ENCODE assay signal across 17 cellular contexts in genomic region chr3:173008978-173009377, GRCh38.
A peak's percentile ranks its signal among the peaks of the same experiment; 100 is the strongest.
DNase-seq lines count a peak whose midpoint lies in the region; ATAC-seq, FAIRE-seq and TF ChIP-seq lines count a peak whose summit lies in the region.
"Had no signal": no experiment of that assay in that cellular context is flagged by ENCODE, and none has a peak within 500 bp of the region (broad histone marks: within the 10 kb centered on the region; RNA-seq: fewer than 3 reads in every experiment).

No MANE protein-coding gene starts in this region.

- H3K27me3 ChIP-seq in HepG2 (ENCODE audit: control insufficient read depth in 1 of 2, insufficient read depth in 2 of 2, low read length in 2 of 2) (peaks cover 0 to 4% of the 10 kb centered on the region in 2 experiments; a peak in 1 of 5 replicates), right lobe of liver (no peaks in the 10 kb centered on the region), K562 (ENCODE audit: control insufficient read depth in 2 of 2, insufficient read depth in 2 of 2, low read length in 2 of 2) (no peaks in the 10 kb centered on the region)
- H3K27me3 ChIP-seq: BLaER1 had no signal

- no peaks in the 10 kb centered on the region for H3K79me2 ChIP-seq in HepG2 (ENCODE audit: insufficient read depth, low read length)
- no peaks in the 10 kb centered on the region; the same call in 2 of the 3 replicates for H3K79me2 ChIP-seq in K562 (ENCODE audit: control insufficient read depth, insufficient read depth, low read length)

- H3K4me3 ChIP-seq in HepG2 (replicated peaks in 1 of 3; ENCODE audit: insufficient read depth in 1 of 3, low read depth in 2 of 3, low read length in 3 of 3) (peak overlapping the region in 1 of 3 experiments; percentile 60; a peak in 2 of 6 replicates), right lobe of liver (no peak overlapping the region), K562 (no peak overlapping the region), mucosa of descending colon (no peak overlapping the region)
- H3K4me3 ChIP-seq: A549, BLaER1, GM12878, GM23248 had no signal

- POLR2A ChIA-PET in HepG2 (lab: Yijun Ruan, JAX) = no interaction called here
- POLR2A ChIA-PET in K562 (lab: Yijun Ruan, JAX) = no interaction called here

- TF ChIP-seq POLR2A in HepG2 (IDR thresholded peaks at IDR 0.05; ENCODE audit: insufficient read depth in 1 of 2, low read depth in 2 of 2, low read length in 2 of 2) (no peak), right lobe of liver (IDR thresholded peaks at IDR 0.05) (no peak), K562 (conservative IDR thresholded peaks at IDR 0.05) (no peak)

- no peaks in the 10 kb centered on the region for H4K20me1 ChIP-seq in HepG2 (ENCODE audit: insufficient read depth, low read length)
- H4K20me1 ChIP-seq in K562 (replicated peaks; ENCODE audit: control insufficient read depth, insufficient read depth, low read length) = no peaks in the 10 kb centered on the region
- H4K20me1 ChIP-seq: BLaER1 had no signal

- peak; percentile 58 for DNase-seq in DMS53 (lab: John Stamatoyannopoulos, UW)
- no peak for DNase-seq in DMS53 treated with DMSO at 0.1 percent for 48 hours (lab: John Stamatoyannopoulos, UW; ENCODE audit: unreplicated experiment)
- no peak for DNase-seq in HepG2 (ENCODE audit: low spot score)
- DNase-seq in right lobe of liver = no peak
- DNase-seq in K562 (ENCODE audit: extremely low read depth in 1 of 4, low spot score in 3 of 4) = no peak
- DNase-seq in mucosa of descending colon = no peak
- no peak for DNase-seq in NCI-H748 (lab: John Stamatoyannopoulos, UW; ENCODE audit: unreplicated experiment)
- DNase-seq: CD4-positive, alpha-beta memory T cell; DND-41; EL; GM23248; H7 had no signal

- no peak for TF ChIP-seq EP300 in HepG2 (IDR thresholded peaks at IDR 0.05; ENCODE audit: low read depth in 2 of 2, low read length in 2 of 2)
- no peak for TF ChIP-seq EP300 in HepG2 (CRISPR knock-in tag; IDR thresholded peaks at IDR 0.05; ENCODE audit: borderline replicate concordance)
- no peak for TF ChIP-seq EP300 in K562 (IDR thresholded peaks at IDR 0.05; ENCODE audit: low read length)

- FAIRE-seq in HepG2 (lab: Jason Lieb, UNC) = no peak
- FAIRE-seq in K562 (lab: Jason Lieb, UNC) = no peak
- FAIRE-seq: A549, GM12878 had no signal

- no peak overlapping the region for H3K27ac ChIP-seq in HepG2 (ENCODE audit: extremely low read length, insufficient read depth, low read length)
- no peak overlapping the region for H3K27ac ChIP-seq in right lobe of liver
- H3K27ac ChIP-seq in K562 (ENCODE audit: extremely low read depth, low read depth, low read length) = peak overlapping the region; percentile 9; the same call in 2 of the 3 replicates
- H3K27ac ChIP-seq: 22Rv1, A549, BLaER1, GM23248 had no signal

- peak overlapping the region; percentile 62 for H3K4me2 ChIP-seq in HepG2 (ENCODE audit: low read depth, low read length)
- H3K4me2 ChIP-seq in K562 (ENCODE audit: insufficient read depth, low read length) = no peak overlapping the region
- H3K4me2 ChIP-seq: A549, BLaER1 had no signal

- no peak for TF ChIP-seq CTCF in HepG2 (CRISPR knock-in tag; IDR thresholded peaks at IDR 0.05)
- no peak for TF ChIP-seq CTCF in right lobe of liver (IDR thresholded peaks at IDR 0.05)
- no peak for TF ChIP-seq CTCF in K562 (IDR thresholded peaks at IDR 0.05 in 2 of 3, conservative IDR thresholded peaks at IDR 0.05 in 1 of 3; ENCODE audit: insufficient read depth in 2 of 3, low read depth in 1 of 3, low read length in 3 of 3)
- no peak for TF ChIP-seq CTCF in mucosa of descending colon (IDR thresholded peaks at IDR 0.05)

- H3K4me1 ChIP-seq in HepG2 (ENCODE audit: insufficient read depth, low read length) (peaks cover 12% of the 10 kb centered on the region; the same call in 1 of the 2 replicates), right lobe of liver (no peaks in the 10 kb centered on the region), K562 (replicated peaks in 1 of 2; ENCODE audit: control insufficient read depth in 2 of 2, insufficient read depth in 2 of 2, low read length in 2 of 2) (peaks cover 10 to 36% of the 10 kb centered on the region in 2 experiments), mucosa of descending colon (ENCODE audit: low read depth) (no peaks in the 10 kb centered on the region)
- H3K4me1 ChIP-seq: A549, BLaER1 had no signal

- H3K36me3 ChIP-seq in HepG2 (replicated peaks in 1 of 2; ENCODE audit: control insufficient read depth in 1 of 2, insufficient read depth in 2 of 2, low read length in 2 of 2) = no peaks in the 10 kb centered on the region
- H3K36me3 ChIP-seq in right lobe of liver = no peaks in the 10 kb centered on the region
- no peaks in the 10 kb centered on the region; the same call in 2 of the 3 replicates for H3K36me3 ChIP-seq in K562 (ENCODE audit: control insufficient read depth, insufficient read depth, low read length)
- no peaks in the 10 kb centered on the region for H3K36me3 ChIP-seq in mucosa of descending colon (ENCODE audit: low read depth)
- H3K36me3 ChIP-seq: BLaER1 had no signal

- intact Hi-C loops in HepG2 (cut with micrococcal nuclease; ENCODE audit: unreplicated experiment) = no loop called here
- intact Hi-C loops in right lobe of liver (cut with DNase I) = no loop called here
- intact Hi-C loops in K562 (cut with micrococcal nuclease) = loop anchor here (5.0 kb wide), 1 partner anchor 38 kb away; no protein-coding TSS in a partner anchor
- intact Hi-C loops in mucosa of descending colon (cut with DNase I, micrococcal nuclease) = no loop called here

- in situ Hi-C loops in HepG2 (cut with HindIII; ENCODE audit: extremely low pct_ligation_motif_present, low pct_unique_long_range_greater_than_20kb) (no loop called here), K562 (cut with MboI) (no loop called here)

- WGBS in HepG2 (ENCODE audit: low lambda C conversion rate) = 33% methylated on average over 3 of the region's 3 CpGs
- WGBS in right lobe of liver (ENCODE audit: insufficient coverage, low coverage, low lambda C conversion rate, missing lambda C conversion rate) = 36% methylated on average over 1 of the region's 3 CpGs
- 58% methylated on average over 3 of the region's 3 CpGs for WGBS in K562 (ENCODE audit: insufficient coverage, low coverage, missing lambda C conversion rate)

- H2AFZ ChIP-seq in HepG2 (ENCODE audit: low read length) (peak overlapping the region; percentile 34), K562 (ENCODE audit: low read depth, low read length) (peak overlapping the region; percentile 86)
- H2AFZ ChIP-seq: GM23248 had no signal

- TF ChIP-seq RAD21 in HepG2 (CRISPR knock-in tag; IDR thresholded peaks at IDR 0.05) (no peak), K562 (CRISPR knock-in tag; conservative IDR thresholded peaks at IDR 0.05 in 1 of 2, IDR thresholded peaks at IDR 0.05 in 1 of 2) (no peak)

- CTCF ChIA-PET in HepG2 (lab: Yijun Ruan, JAX; ENCODE audit: low intra/inter-chr PET ratio, low total read pairs) = no interaction called here
- CTCF ChIA-PET in K562 (lab: Yijun Ruan, JAX; ENCODE audit: low intra/inter-chr PET ratio) = no interaction called here

- H3K9ac ChIP-seq in HepG2 (ENCODE audit: insufficient read depth, low read depth, low read length) = no peak overlapping the region
- H3K9ac ChIP-seq in K562 (ENCODE audit: insufficient read depth in 1 of 2, low read depth in 2 of 2, low read length in 2 of 2) = no peak overlapping the region
- H3K9ac ChIP-seq: BLaER1, GM23248 had no signal

- H3K9me1 ChIP-seq in K562 (ENCODE audit: control insufficient read depth, insufficient read depth, low read length) = no peaks in the 10 kb centered on the region

- H3K9me3 ChIP-seq in HepG2 (ENCODE audit: low read length) = no peaks in the 10 kb centered on the region
- no peaks in the 10 kb centered on the region for H3K9me3 ChIP-seq in right lobe of liver
- H3K9me3 ChIP-seq in K562 (replicated peaks; ENCODE audit: control insufficient read depth, insufficient read depth, low read depth, low read length) = 0 out of 2 replicates have a peak, but pooled peaks cover 4% of the 10 kb centered on the region
- no peaks in the 10 kb centered on the region for H3K9me3 ChIP-seq in mucosa of descending colon
- H3K9me3 ChIP-seq: A549, BLaER1 had no signal

- ATAC-seq in HepG2 = no peak
- no peak for ATAC-seq in right lobe of liver
- no peak for ATAC-seq in K562
- ATAC-seq in mucosa of descending colon = no peak
- no peak for ATAC-seq in GM18868 (IDR thresholded peaks at IDR 0.05; ENCODE audit: unreplicated experiment)

- BruUV-seq in HepG2 (replicated peaks; lab: Mats Ljungman, UMichigan) (no TSS peak), K562 (replicated peaks; lab: Mats Ljungman, UMichigan) (no TSS peak)

TF ChIP-seq in HepG2, 621 proteins besides CTCF, POLR2A, EP300 and RAD21 (continues in another document):
- no peak for TF ChIP-seq ZNF652 (CRISPR knock-in tag; IDR thresholded peaks at IDR 0.05; ENCODE audit: borderline replicate concordance, low read depth)
- no peak for TF ChIP-seq ZNF335 (CRISPR knock-in tag; IDR thresholded peaks at IDR 0.05)
- TF ChIP-seq ZKSCAN8 (CRISPR knock-in tag; IDR thresholded peaks at IDR 0.05; ENCODE audit: borderline replicate concordance) = no peak
- no peak for TF ChIP-seq CAMTA2 (CRISPR knock-in tag; IDR thresholded peaks at IDR 0.05; ENCODE audit: borderline replicate concordance)
- TF ChIP-seq KMT2A (CRISPR knock-in tag; IDR thresholded peaks at IDR 0.05) = no peak
- TF ChIP-seq HCFC1 (IDR thresholded peaks at IDR 0.05; ENCODE audit: low read depth, low read length) = no peak
- TF ChIP-seq FLYWCH1 (CRISPR knock-in tag; IDR thresholded peaks at IDR 0.05) = no peak

TF ChIP-seq in K562, 482 proteins besides CTCF, POLR2A, EP300 and RAD21 (continues in another document):
- peak; percentile 34; the same call in 1 of the 2 replicates for TF ChIP-seq FOXM1 (IDR thresholded peaks at IDR 0.05; ENCODE audit: low read depth)
- TF ChIP-seq FOXM1 (CRISPR knock-in tag; IDR thresholded peaks at IDR 0.05; ENCODE audit: low read depth) = no peak
- TF ChIP-seq ID3 (CRISPR knock-in tag; IDR thresholded peaks at IDR 0.05) = no peak
- TF ChIP-seq ID3 (tag; IDR thresholded peaks at IDR 0.05) = 0 out of 2 replicates have a peak, but pooled peaks have one; percentile 26
